Comparison of ENCODE assay signal across 21 cellular contexts in genomic region chr6:7644394-7644793, GRCh38.
"Had no signal": no experiment of that assay in that cellular context is flagged by ENCODE, and none has a peak within 500 bp of the region (broad histone marks: within the 10 kb centered on the region; RNA-seq: fewer than 3 reads in every experiment).

No MANE protein-coding gene starts in this region.

- H3K9me3 ChIP-seq: lower lobe of right lung, right atrium auricular region, thyroid gland, uterus had no signal

- ATAC-seq: lower lobe of right lung; natural killer cell treated with Interleukin-12 subunit alpha and Interleukin-12 subunit beta and Interleukin-15 and Interleukin-18, amount 100 ng/mL, for 72 hours had no signal

- H3K4me3 ChIP-seq: lower lobe of right lung, right atrium auricular region, thyroid gland, uterus had no signal

- DNase-seq: activated CD4-positive, CD25-positive, alpha-beta regulatory T cell treated with anti-CD3 and anti-CD28 coated beads, Interleukin-2, amount 50 U/mL, for 72 hours; activated CD8-positive, alpha-beta memory T cell treated with anti-CD3 and anti-CD28 coated beads for 24 hours; activated CD8-positive, alpha-beta memory T cell treated with anti-CD3 and anti-CD28 coated beads, Interleukin-2, amount 50 U/mL, for 48 hours; activated effector memory CD4-positive, alpha-beta T cell treated with Interleukin-2 at 50 U/mL for 16 hours; activated naive CD4-positive, alpha-beta T cell treated with anti-CD3 and anti-CD28 coated beads, Interleukin-2, amount 50 U/mL, for 16 hours; activated T-cell treated with anti-CD3 and anti-CD28 coated beads, Interleukin-2, amount 50 U/mL, for 48 hours; aorta; brain microvascular endothelial cell; cerebellar nuclear complex; cortex of kidney; effector CD4-positive, alpha-beta T cell; lower lobe of right lung; occipital lobe; stimulated activated CD4-positive, alpha-beta T cell treated with anti-CD3 and anti-CD28 coated beads, Interleukin-2, amount 100 ng/mL, for 24 hours; stimulated activated naive CD4-positive, alpha-beta T cell treated with Interleukin-2 at 50 U/mL for 16 hours; T-helper 1 cell; T1000; thyroid gland; uterus had no signal

- H3K27me3 ChIP-seq: brain microvascular endothelial cell, right atrium auricular region, thyroid gland, uterus had no signal

- H3K27ac ChIP-seq: brain microvascular endothelial cell, lower lobe of right lung, right atrium auricular region, thyroid gland, uterus had no signal

- H3K4me1 ChIP-seq: lower lobe of right lung, right atrium auricular region, thyroid gland, uterus had no signal

- H3K36me3 ChIP-seq: brain microvascular endothelial cell, lower lobe of right lung, right atrium auricular region, thyroid gland, uterus had no signal
